1 cellular context compared by ENCODE assay signal in the genomic region with DNA sequence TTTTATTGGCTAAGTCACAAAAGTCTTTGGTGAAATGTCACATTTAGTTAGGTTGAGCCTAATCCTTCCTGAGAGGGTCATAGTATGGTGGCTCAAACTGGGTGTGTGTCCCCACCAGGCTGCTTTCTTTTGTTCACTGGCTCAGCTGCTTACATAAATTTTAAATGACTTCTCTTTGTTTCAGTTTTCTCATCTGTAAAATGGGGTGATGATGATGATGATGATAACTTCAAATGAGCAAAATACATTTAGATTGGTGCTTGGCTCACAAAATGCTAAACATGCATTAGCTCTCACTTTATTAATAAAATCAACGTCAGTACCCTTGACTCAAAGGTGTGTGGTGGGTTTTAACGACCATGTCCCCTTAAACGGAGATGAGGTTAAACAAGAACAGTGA.
TF ChIP-seq lines count a peak whose summit lies in the region.

No MANE protein-coding gene starts in this region.

TF ChIP-seq in K562, 482 proteins besides CTCF, POLR2A, EP300 and RAD21:
- TF ChIP-seq TEAD1 (CRISPR knock-in tag; IDR thresholded peaks at IDR 0.05) (no peak), ADNP (tag; IDR thresholded peaks at IDR 0.05) (peak; percentile 78), RBM25 (IDR thresholded peaks at IDR 0.05; ENCODE audit: low read depth, low read length, severe bottlenecking) (peak; percentile 85), BCOR (IDR thresholded peaks at IDR 0.05) (peak; percentile 78), KDM1A (IDR thresholded peaks at IDR 0.05) (peak; percentile 38 to 65; a peak in 2 of 4 replicates)
- TF ChIP-seq, protein P1, sequence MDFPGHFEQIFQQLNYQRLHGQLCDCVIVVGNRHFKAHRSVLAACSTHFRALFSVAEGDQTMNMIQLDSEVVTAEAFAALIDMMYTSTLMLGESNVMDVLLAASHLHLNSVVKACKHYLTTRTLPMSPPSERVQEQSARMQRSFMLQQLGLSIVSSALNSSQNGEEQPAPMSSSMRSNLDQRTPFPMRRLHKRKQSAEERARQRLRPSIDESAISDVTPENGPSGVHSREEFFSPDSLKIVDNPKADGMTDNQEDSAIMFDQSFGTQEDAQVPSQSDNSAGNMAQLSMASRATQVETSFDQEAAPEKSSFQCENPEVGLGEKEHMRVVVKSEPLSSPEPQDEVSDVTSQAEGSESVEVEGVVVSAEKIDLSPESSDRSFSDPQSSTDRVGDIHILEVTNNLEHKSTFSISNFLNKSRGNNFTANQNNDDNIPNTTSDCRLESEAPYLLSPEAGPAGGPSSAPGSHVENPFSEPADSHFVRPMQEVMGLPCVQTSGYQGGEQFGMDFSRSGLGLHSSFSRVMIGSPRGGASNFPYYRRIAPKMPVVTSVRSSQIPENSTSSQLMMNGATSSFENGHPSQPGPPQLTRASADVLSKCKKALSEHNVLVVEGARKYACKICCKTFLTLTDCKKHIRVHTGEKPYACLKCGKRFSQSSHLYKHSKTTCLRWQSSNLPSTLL (IDR thresholded peaks at IDR 0.05): no peak
